ENCODE assay signal across 31 cellular contexts in the genomic region with DNA sequence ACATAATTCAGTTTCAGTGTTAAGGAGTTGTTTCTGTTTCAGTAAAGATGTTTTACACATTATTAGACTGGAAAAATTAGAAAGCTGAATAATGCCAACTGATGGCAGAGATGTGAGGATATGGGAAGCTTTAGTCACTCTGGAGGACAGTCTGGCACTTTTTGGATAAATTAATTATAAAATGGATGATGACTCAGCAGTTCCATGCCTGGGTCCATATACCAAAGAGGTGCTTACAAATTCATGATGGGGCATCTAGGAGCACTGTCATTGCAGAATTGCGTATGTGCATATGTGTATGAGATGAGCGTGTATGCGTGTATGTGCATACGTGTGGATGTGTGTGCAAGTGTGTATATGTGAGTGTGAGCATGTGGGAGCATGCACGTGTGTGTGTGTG.
"Had no signal": no experiment of that assay in that cellular context is flagged by ENCODE, and none has a peak within 500 bp of the region (broad histone marks: within the 10 kb centered on the region; RNA-seq: fewer than 3 reads in every experiment).

No MANE protein-coding gene starts in this region.

- FAIRE-seq: colon had no signal

- H3K36me3 ChIP-seq: adrenal gland, esophagus muscularis mucosa, gastroesophageal sphincter, WERI-Rb-1 had no signal

- H3K27me3 ChIP-seq: adrenal gland, body of pancreas, esophagus muscularis mucosa, foreskin keratinocyte, gastroesophageal sphincter had no signal

- ATAC-seq: activated CD4-positive, CD25-positive, alpha-beta regulatory T cell treated with anti-CD3 and anti-CD28 coated beads, Interleukin-2, amount 50 U/mL, for 24 hours; activated CD8-positive, alpha-beta memory T cell treated with anti-CD3 and anti-CD28 coated beads, Interleukin-2, amount 10 ng/mL, durations not matched to agents 7 days and 5 days; activated CD8-positive, alpha-beta T cell treated with anti-CD3 and anti-CD28 coated beads, Interleukin-2, amount 10 ng/mL, durations not matched to agents 7 days and 5 days; activated naive CD8-positive, alpha-beta T cell treated with anti-CD3 and anti-CD28 coated beads, Interleukin-2, amount 50 U/mL, for 24 hours; body of pancreas; effector memory CD8-positive, alpha-beta T cell; foreskin keratinocyte; gastroesophageal sphincter; T-helper 17 cell had no signal

- DNase-seq: activated B cell treated with CpG ODN at 0.5 μM for 24 hours; activated CD4-positive, alpha-beta memory T cell treated with anti-CD3 and anti-CD28 coated beads for 36 hours; activated CD4-positive, alpha-beta T cell treated with anti-CD3 and anti-CD28 coated beads, Interleukin-2, amount 10 ng/mL, durations not matched to agents 24 days and 14 days; activated CD8-positive, alpha-beta memory T cell treated with anti-CD3 and anti-CD28 coated beads, Interleukin-2, amount 10 ng/mL, durations not matched to agents 7 days and 5 days; activated CD8-positive, alpha-beta memory T cell treated with anti-CD3 and anti-CD28 coated beads, Interleukin-2, amount 50 U/mL, for 4 hours; activated CD8-positive, alpha-beta T cell treated with anti-CD3 and anti-CD28 coated beads, Interleukin-2, amount 10 ng/mL, durations not matched to agents 7 days and 5 days; activated effector memory CD4-positive, alpha-beta T cell treated with anti-CD3 and anti-CD28 coated beads, Interleukin-2, amount 50 U/mL, for 16 hours; activated naive CD4-positive, alpha-beta T cell treated with anti-CD3 and anti-CD28 coated beads for 36 hours; activated naive CD8-positive, alpha-beta T cell treated with anti-CD3 and anti-CD28 coated beads for 36 hours; activated naive CD8-positive, alpha-beta T cell treated with anti-CD3 and anti-CD28 coated beads, Interleukin-2, amount 50 U/mL, for 24 hours; activated T-cell treated with anti-CD3 and anti-CD28 coated beads, Interleukin-2, amount 50 U/mL, for 1 hour; activated T-cell treated with anti-CD3 and anti-CD28 coated beads, Interleukin-2, amount 50 U/mL, for 48 hours; adrenal gland; amygdala; aorta; body of pancreas; caudate nucleus; cortex of kidney; dermis blood vessel endothelial cell; effector CD4-positive, alpha-beta T cell; effector memory CD8-positive, alpha-beta T cell; erythroblast; foreskin keratinocyte; T-helper 1 cell; T-helper 17 cell; T1000; WERI-Rb-1 had no signal

- H3K4me1 ChIP-seq: adrenal gland, body of pancreas, foreskin keratinocyte had no signal

- H3K4me3 ChIP-seq: adrenal gland, body of pancreas, esophagus muscularis mucosa, gastroesophageal sphincter had no signal

- H3K27ac ChIP-seq: adrenal gland, body of pancreas, esophagus muscularis mucosa, foreskin keratinocyte, gastroesophageal sphincter, WERI-Rb-1 had no signal

- H3K9me3 ChIP-seq: adrenal gland, body of pancreas, esophagus muscularis mucosa, gastroesophageal sphincter had no signal
